In the genomic region with DNA sequence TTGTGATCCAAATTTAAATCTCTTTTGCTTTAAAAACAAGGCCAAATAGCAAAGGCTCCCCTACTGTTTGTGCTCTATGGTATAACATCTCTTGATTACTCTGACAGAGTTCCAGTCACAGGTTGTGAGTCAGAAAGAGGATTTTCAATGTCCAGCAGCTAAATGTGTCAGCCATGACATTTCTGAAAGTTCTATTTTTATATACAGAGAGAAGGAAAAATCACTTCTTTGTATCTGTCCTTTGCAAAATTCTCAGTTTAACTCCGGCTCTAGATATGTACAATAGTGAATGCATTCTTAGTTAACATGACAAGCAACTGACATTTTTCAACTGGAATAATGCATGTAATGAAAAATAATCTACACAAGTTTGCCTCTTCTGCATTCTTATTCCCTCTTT, we compare ENCODE assay signal across 1 cellular context.
TF ChIP-seq lines count a peak whose summit lies in the region.

No MANE protein-coding gene starts in this region.

TF ChIP-seq in SK-N-SH treated with all-trans-retinoic acid at 6 μM for 48 hours, 23 proteins besides CTCF, POLR2A, EP300 and RAD21 (continued from another document):
- TF ChIP-seq TCF4 (CRISPR knock-in tag; IDR thresholded peaks at IDR 0.05; ENCODE audit: borderline replicate concordance) (no peak), SNAI2 (CRISPR knock-in tag; IDR thresholded peaks at IDR 0.05) (no peak), ZC3H10 (CRISPR knock-in tag; IDR thresholded peaks at IDR 0.05) (no peak), CSDC2 (CRISPR knock-in tag; IDR thresholded peaks at IDR 0.05) (no peak), RARB (CRISPR knock-in tag; IDR thresholded peaks at IDR 0.05) (no peak), ARNTL (CRISPR knock-in tag; IDR thresholded peaks at IDR 0.05; ENCODE audit: borderline replicate concordance, low read depth) (no peak), ZNF70 (CRISPR knock-in tag; IDR thresholded peaks at IDR 0.05) (no peak), ZNF565 (CRISPR knock-in tag; conservative IDR thresholded peaks at IDR 0.05; ENCODE audit: low read depth) (no peak), ISL1 (CRISPR knock-in tag; IDR thresholded peaks at IDR 0.05) (no peak), GLIS3 (CRISPR knock-in tag; IDR thresholded peaks at IDR 0.05) (no peak), OSR1 (CRISPR knock-in tag; IDR thresholded peaks at IDR 0.05) (no peak), BACH2 (CRISPR knock-in tag; IDR thresholded peaks at IDR 0.05; ENCODE audit: borderline replicate concordance) (no peak)
- TF ChIP-seq, protein P1, sequence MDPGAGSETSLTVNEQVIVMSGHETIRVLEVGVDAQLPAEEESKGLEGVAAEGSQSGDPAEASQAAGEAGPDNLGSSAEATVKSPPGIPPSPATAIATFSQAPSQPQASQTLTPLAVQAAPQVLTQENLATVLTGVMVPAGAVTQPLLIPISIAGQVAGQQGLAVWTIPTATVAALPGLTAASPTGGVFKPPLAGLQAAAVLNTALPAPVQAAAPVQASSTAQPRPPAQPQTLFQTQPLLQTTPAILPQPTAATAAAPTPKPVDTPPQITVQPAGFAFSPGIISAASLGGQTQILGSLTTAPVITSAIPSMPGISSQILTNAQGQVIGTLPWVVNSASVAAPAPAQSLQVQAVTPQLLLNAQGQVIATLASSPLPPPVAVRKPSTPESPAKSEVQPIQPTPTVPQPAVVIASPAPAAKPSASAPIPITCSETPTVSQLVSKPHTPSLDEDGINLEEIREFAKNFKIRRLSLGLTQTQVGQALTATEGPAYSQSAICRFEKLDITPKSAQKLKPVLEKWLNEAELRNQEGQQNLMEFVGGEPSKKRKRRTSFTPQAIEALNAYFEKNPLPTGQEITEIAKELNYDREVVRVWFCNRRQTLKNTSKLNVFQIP (CRISPR knock-in tag; IDR thresholded peaks at IDR 0.05; ENCODE audit: borderline replicate concordance, low read depth) = no peak
